ENCODE assay signal across 1 cellular context in the genomic region with DNA sequence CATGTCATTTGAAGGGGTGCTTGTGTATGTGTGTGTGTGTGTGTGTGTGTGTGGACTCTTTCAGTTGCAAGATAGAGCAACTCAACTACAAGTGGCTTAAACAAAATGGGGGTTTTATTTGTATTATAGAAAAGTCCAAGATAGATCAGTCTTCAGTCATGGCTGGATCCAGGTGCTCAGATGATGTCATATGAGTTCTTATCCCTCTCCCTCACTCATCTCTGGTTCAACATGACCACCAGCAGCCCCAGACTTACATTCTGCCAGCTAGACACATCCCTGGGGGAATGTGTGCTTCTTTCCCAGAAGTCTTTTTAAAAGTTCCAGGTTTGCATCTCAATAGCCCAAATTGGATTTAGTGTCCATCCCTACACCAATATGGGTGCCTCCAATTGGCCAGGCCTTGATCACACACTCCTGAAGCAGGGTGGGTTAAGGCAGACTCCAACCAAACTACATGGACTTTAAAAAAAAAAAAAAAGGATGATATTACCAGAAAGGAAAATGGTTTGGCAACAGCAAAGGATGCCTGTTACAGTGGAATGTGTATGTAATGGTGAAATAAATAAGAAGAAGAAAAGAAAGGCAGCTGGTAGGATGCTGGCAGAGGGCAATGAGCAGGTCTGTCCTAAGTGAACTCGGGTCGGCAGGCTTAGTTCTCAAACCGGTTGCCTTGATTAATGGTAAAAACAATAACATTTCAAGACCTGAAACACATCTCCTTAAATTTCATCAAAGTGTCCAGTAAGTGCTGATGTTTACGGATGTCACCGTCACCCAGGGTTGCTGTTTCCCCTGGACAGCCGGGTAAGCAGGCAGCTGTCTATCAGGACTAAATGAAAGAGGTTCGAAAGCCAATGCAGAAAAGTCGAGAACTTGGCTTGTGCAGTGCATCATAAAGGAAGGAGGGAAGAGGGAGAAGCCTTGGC.
TF ChIP-seq lines count a peak whose summit lies in the region.

No MANE protein-coding gene starts in this region.

TF ChIP-seq in A549, 52 proteins besides CTCF, POLR2A, EP300 and RAD21 (continued from another document):
- TF ChIP-seq, protein P1, sequence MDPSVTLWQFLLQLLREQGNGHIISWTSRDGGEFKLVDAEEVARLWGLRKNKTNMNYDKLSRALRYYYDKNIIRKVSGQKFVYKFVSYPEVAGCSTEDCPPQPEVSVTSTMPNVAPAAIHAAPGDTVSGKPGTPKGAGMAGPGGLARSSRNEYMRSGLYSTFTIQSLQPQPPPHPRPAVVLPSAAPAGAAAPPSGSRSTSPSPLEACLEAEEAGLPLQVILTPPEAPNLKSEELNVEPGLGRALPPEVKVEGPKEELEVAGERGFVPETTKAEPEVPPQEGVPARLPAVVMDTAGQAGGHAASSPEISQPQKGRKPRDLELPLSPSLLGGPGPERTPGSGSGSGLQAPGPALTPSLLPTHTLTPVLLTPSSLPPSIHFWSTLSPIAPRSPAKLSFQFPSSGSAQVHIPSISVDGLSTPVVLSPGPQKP (IDR thresholded peaks at IDR 0.05; ENCODE audit: low read depth, low read length), result no peak
- no peak for TF ChIP-seq RARB (CRISPR knock-in tag; IDR thresholded peaks at IDR 0.05)
- no peak for TF ChIP-seq MYC (IDR thresholded peaks at IDR 0.05; ENCODE audit: borderline replicate concordance, low read length)
- TF ChIP-seq PHF8 (IDR thresholded peaks at IDR 0.05; ENCODE audit: borderline replicate concordance, low read depth), result no peak
- TF ChIP-seq, protein P2, sequence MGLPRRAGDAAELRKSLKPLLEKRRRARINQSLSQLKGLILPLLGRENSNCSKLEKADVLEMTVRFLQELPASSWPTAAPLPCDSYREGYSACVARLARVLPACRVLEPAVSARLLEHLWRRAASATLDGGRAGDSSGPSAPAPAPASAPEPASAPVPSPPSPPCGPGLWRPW (IDR thresholded peaks at IDR 0.05), result no peak
- no peak for TF ChIP-seq KDM5A (IDR thresholded peaks at IDR 0.05)
- no peak for TF ChIP-seq MAFK (IDR thresholded peaks at IDR 0.05; ENCODE audit: partially characterized antibody)
- TF ChIP-seq FOXS1 (CRISPR knock-in tag; IDR thresholded peaks at IDR 0.05), result no peak
- TF ChIP-seq JUNB (IDR thresholded peaks at IDR 0.05), result no peak
